In the genomic region with DNA sequence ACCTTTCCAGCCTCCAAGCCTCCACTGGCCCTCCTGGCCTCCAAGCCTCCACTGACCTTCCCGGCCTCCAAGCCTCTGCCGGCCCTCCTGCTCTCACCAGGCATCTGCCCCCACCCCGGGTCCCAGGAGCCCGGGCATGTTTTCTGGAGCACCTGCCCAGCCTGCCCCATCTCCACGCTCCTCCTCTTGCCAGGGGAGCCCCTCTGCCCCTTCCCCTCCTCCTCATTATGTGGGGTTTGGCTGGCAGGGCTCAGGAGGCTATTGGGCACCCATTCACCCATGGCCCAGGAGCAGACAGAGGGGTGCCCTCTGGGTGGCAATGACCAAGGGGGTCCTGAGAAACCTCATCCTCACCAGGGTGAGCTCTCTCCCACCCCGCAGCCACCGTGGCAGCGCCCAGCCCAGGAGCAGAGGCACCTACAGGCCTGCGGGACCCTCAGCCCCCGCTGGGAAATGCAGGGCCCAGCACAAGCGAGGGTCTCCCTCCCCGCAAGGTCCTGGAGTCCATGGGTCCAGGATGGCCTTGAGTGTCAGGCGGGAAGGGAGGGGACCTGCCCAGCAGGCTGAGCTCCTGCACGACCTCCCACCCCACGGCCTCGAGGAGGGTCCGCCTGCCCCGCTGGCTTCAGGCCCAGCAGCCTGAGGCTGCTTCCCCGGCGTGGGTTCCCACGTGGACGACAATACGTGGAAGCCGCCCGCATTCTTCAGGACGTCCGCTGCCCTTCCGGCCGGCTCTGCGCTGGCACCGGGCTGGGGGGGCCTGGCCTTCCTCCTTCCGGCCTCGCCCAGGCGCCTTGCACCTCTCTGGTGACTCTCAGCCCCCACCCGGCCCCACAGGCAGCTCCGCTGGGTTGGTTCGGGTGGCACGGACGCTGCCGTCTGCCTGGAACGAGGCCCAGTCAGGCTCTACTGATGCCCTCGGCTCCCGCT, we compare ENCODE assay signal across 27 cellular contexts. TPM values are rescaled to one million over a fixed set of nuclear protein-coding genes. Genes with fewer than 3 reads are reported as not detected.
DNase-seq lines count a peak whose midpoint lies in the region; ATAC-seq and TF ChIP-seq lines count a peak whose summit lies in the region.
"Had no signal": no experiment of that assay in that cellular context is flagged by ENCODE, and none has a peak within 500 bp of the region (broad histone marks: within the 10 kb centered on the region; RNA-seq: fewer than 3 reads in every experiment).

No MANE protein-coding gene starts in this region.

- peak; percentile 41 for DNase-seq in activated CD8-positive, alpha-beta memory T cell treated with anti-CD3 and anti-CD28 coated beads, Interleukin-2, amount 50 U/mL, for 48 hours
- no peak for DNase-seq in activated CD8-positive, alpha-beta memory T cell treated with anti-CD3 and anti-CD28 coated beads, Interleukin-2, amount 10 ng/mL, durations not matched to agents 7 days and 5 days
- DNase-seq in heart right ventricle (peak; percentile 47 to 71), lung (ENCODE audit: low spot score) (peak; percentile 35), upper lobe of right lung (peak; percentile 72), SHP77 treated with DMSO at 0.1 percent for 48 hours (lab: John Stamatoyannopoulos, UW) (no peak), A172 (ENCODE audit: low spot score) (no peak)
- DNase-seq: activated CD4-positive, alpha-beta T cell treated with anti-CD3 and anti-CD28 coated beads for 1 hour; activated naive CD4-positive, alpha-beta T cell treated with Interleukin-2 at 50 U/mL for 16 hours; activated T-cell treated with anti-CD3 and anti-CD28 coated beads, Interleukin-2, amount 50 U/mL, for 48 hours; amygdala; DND-41; HFFc6; mesendoderm; NCI-H1092; NCI-H2029 treated with DMSO at 0.1 percent for 48 hours; NCI-H226; NCI-H774; occipital lobe; SHP77; sigmoid colon had no signal

- WGBS in heart right ventricle, 2 donors, result 78 to 82% methylated on average over 38 to 43 of the region's 43 CpGs
- WGBS in lung, 2 donors, result 75 to 89% methylated on average over 43 of the region's 43 CpGs

- H3K27ac ChIP-seq in heart right ventricle, result peak overlapping the region; percentile 40 to 87 (median 72)
- peak overlapping the region; percentile 27 to 85 for H3K27ac ChIP-seq in lung (ENCODE audit: low read depth in 1 of 2, low read length in 1 of 2)
- H3K27ac ChIP-seq in upper lobe of right lung, result peak overlapping the region; percentile 65
- H3K27ac ChIP-seq: 22Rv1, cardiac muscle cell, hepatocyte had no signal

- peaks cover 10% of the 10 kb centered on the region for H3K9me3 Mint-ChIP-seq in activated CD8-positive, alpha-beta memory T cell treated with anti-CD3 and anti-CD28 coated beads, Interleukin-2, amount 10 ng/mL, durations not matched to agents 7 days and 5 days (ENCODE audit: low read depth)

- H3K4me3 Mint-ChIP-seq in activated CD8-positive, alpha-beta memory T cell treated with anti-CD3 and anti-CD28 coated beads, Interleukin-2, amount 10 ng/mL, durations not matched to agents 7 days and 5 days, result no peak overlapping the region
- H3K4me3 Mint-ChIP-seq: HFFc6 had no signal

- no peak for TF ChIP-seq CTCF in heart right ventricle (IDR thresholded peaks at IDR 0.05)
- no peak for TF ChIP-seq CTCF in lung (IDR thresholded peaks at IDR 0.05; ENCODE audit: control extremely low read depth, extremely low read depth)
- no peak for TF ChIP-seq CTCF in upper lobe of right lung (IDR thresholded peaks at IDR 0.05)

- H3K27me3 Mint-ChIP-seq in activated CD8-positive, alpha-beta memory T cell treated with anti-CD3 and anti-CD28 coated beads, Interleukin-2, amount 10 ng/mL, durations not matched to agents 7 days and 5 days, result no peaks in the 10 kb centered on the region

- peaks cover 3% of the 10 kb centered on the region for H3K36me3 Mint-ChIP-seq in activated CD8-positive, alpha-beta memory T cell treated with anti-CD3 and anti-CD28 coated beads, Interleukin-2, amount 10 ng/mL, durations not matched to agents 7 days and 5 days

- H3K4me3 ChIP-seq in heart right ventricle, result no peak overlapping the region
- H3K4me3 ChIP-seq in lung, result no peak overlapping the region
- no peak overlapping the region for H3K4me3 ChIP-seq in upper lobe of right lung
- H3K4me3 ChIP-seq: cardiac muscle cell, dorsolateral prefrontal cortex, hepatocyte, sigmoid colon had no signal

- CTCF ChIA-PET in activated CD8-positive, alpha-beta memory T cell treated with anti-CD3 and anti-CD28 coated beads, Interleukin-2, amount 10 ng/mL, durations not matched to agents 7 days and 5 days (lab: Charles Lee), result no interaction called here

- H3K36me3 ChIP-seq in heart right ventricle, result peaks cover 0 to 12% (median 0%) of the 10 kb centered on the region in 9 donors
- H3K36me3 ChIP-seq in lung (ENCODE audit: control insufficient read depth in 2 of 2, insufficient read depth in 2 of 2, low read length in 2 of 2), result peaks cover 0 to 12% of the 10 kb centered on the region in 2 donors
- no peaks in the 10 kb centered on the region for H3K36me3 ChIP-seq in upper lobe of right lung
- H3K36me3 ChIP-seq: cardiac muscle cell had no signal

- ATAC-seq in activated CD8-positive, alpha-beta memory T cell treated with anti-CD3 and anti-CD28 coated beads, Interleukin-2, amount 10 ng/mL, durations not matched to agents 7 days and 5 days, result no peak
- peak; percentile 48 to 87 (median 82) for ATAC-seq in heart right ventricle
- peak; percentile 54 for ATAC-seq in lung (ENCODE audit: insufficient read depth, low FRiP score)
- peak; percentile 66 for ATAC-seq in upper lobe of right lung
- no peak for ATAC-seq in HG02840 (IDR thresholded peaks at IDR 0.05; ENCODE audit: low FRiP score, unreplicated experiment)

- H3K27me3 ChIP-seq in heart right ventricle, result no peaks in the 10 kb centered on the region
- H3K27me3 ChIP-seq in lung (ENCODE audit: control insufficient read depth, insufficient read depth), result no peaks in the 10 kb centered on the region
- H3K27me3 ChIP-seq in upper lobe of right lung, result no peaks in the 10 kb centered on the region
- H3K27me3 ChIP-seq: cardiac muscle cell, dorsolateral prefrontal cortex, hepatocyte, sigmoid colon had no signal

- H3K4me1 ChIP-seq in heart right ventricle (peaks cover 0 to 30% (median 20%) of the 10 kb centered on the region in 9 donors), lung (ENCODE audit: control insufficient read depth in 2 of 2, insufficient read depth in 2 of 2, low read length in 2 of 2) (peaks cover 0 to 27% of the 10 kb centered on the region in 2 donors), upper lobe of right lung (peaks cover 9% of the 10 kb centered on the region)
- H3K4me1 ChIP-seq: sigmoid colon had no signal

- H3K27ac Mint-ChIP-seq in activated CD8-positive, alpha-beta memory T cell treated with anti-CD3 and anti-CD28 coated beads, Interleukin-2, amount 10 ng/mL, durations not matched to agents 7 days and 5 days, result no peak overlapping the region
- H3K27ac Mint-ChIP-seq: HFFc6 had no signal

- intact Hi-C loops in heart right ventricle (cut with DNase I) (no loop called here), upper lobe of right lung (cut with DNase I) (no loop called here)

- H3K4me1 Mint-ChIP-seq in activated CD8-positive, alpha-beta memory T cell treated with anti-CD3 and anti-CD28 coated beads, Interleukin-2, amount 10 ng/mL, durations not matched to agents 7 days and 5 days, result no peaks in the 10 kb centered on the region

- H3K9me3 ChIP-seq in heart right ventricle, result peaks cover 0 to 29% (median 8%) of the 10 kb centered on the region in 11 donors
- H3K9me3 ChIP-seq in lung (ENCODE audit: control insufficient read depth in 2 of 2, insufficient read depth in 1 of 2, low read length in 1 of 2), result peaks cover 0 to 14% of the 10 kb centered on the region in 2 donors
- H3K9me3 ChIP-seq in upper lobe of right lung, result peaks cover 12% of the 10 kb centered on the region

RNA-seq across cellular contexts. Expression of a gene that starts 51.4 kb away (rescaled TPM):
- total RNA-seq in activated CD8-positive, alpha-beta memory T cell treated with anti-CD3 and anti-CD28 coated beads, Interleukin-2, amount 10 ng/mL, durations not matched to agents 7 days and 5 days, result 1 to 10 TPM; 1.6 to 4.5 TPM
- total RNA-seq in heart right ventricle (10 to 100 TPM in 7 of 10 donors, 1 to 10 TPM in 3; 2.6 to 20.8 (median 11.7) TPM), lung (10 to 100 TPM in 1 of 2 donors, 1 to 10 TPM in 1; 5.2 to 10.8 TPM), upper lobe of right lung (21.5 TPM)
- polyA plus RNA-seq in heart right ventricle (1 to 10 TPM; 2.0 to 5.4 TPM), lung (1 to 10 TPM; 2.1 to 6.4 TPM)
- total RNA-seq in A172 (2014; rRNA removed; shearing (Covaris generic)), result 0.40 and 0.43 TPM in 2 replicates
- total RNA-seq: LHCN-M2 had no signal

Comparison
In these comparisons a context has a peak if more than half of its experiments do, and no peak if none do; other contexts are left out.
1. DNase-seq: peak in activated CD8-positive, alpha-beta memory T cell treated with anti-CD3 and anti-CD28 coated beads, Interleukin-2, amount 50 U/mL, for 48 hours (single experiment), heart right ventricle (2 of 2), lung (single experiment) and upper lobe of right lung (single experiment); none in activated CD8-positive, alpha-beta memory T cell treated with anti-CD3 and anti-CD28 coated beads, Interleukin-2, amount 10 ng/mL, durations not matched to agents 7 days and 5 days (single experiment), SHP77 treated with DMSO at 0.1 percent for 48 hours (single experiment) and A172 (single experiment).
2. ATAC-seq: peak in heart right ventricle (8 of 8), lung (single experiment) and upper lobe of right lung (single experiment); none in activated CD8-positive, alpha-beta memory T cell treated with anti-CD3 and anti-CD28 coated beads, Interleukin-2, amount 10 ng/mL, durations not matched to agents 7 days and 5 days (single experiment) and HG02840 (single experiment).
3. Peak in every context shown above with its lines, with median percentiles within 50 percentile points of each other: H3K27ac ChIP-seq.